16 cellular contexts compared by ENCODE assay signal in genomic region chr11:86249307-86250098, GRCh38. TPM values are rescaled to one million over a fixed set of nuclear protein-coding genes. Genes with fewer than 3 reads are reported as not detected.
A peak's percentile ranks its signal among the peaks of the same experiment; 100 is the strongest.
DNase-seq lines count a peak whose midpoint lies in the region; ATAC-seq and TF ChIP-seq lines count a peak whose summit lies in the region.
"Had no signal": no experiment of that assay in that cellular context is flagged by ENCODE, and none has a peak within 500 bp of the region (broad histone marks: within the 10 kb centered on the region; RNA-seq: fewer than 3 reads in every experiment).

No MANE protein-coding gene starts in this region.

- no peak overlapping the region for H3K27ac Mint-ChIP-seq in stimulated activated effector memory CD8-positive, alpha-beta T cell treated with anti-CD3 and anti-CD28 coated beads, Interleukin-12 subunit alpha, Interleukin-12 subunit beta, amount 100 ng/mL, for 72 hours
- H3K27ac Mint-ChIP-seq: dendritic cell treated with granulocyte-macrophage colony-stimulating factor and Interleukin-4, amounts not matched to agents 40 ng/mL and 50 ng/mL, for 4 days had no signal

- H3K27ac ChIP-seq in A673 (ENCODE audit: low read depth, low read length, poor library complexity, severe bottlenecking) (no peak overlapping the region), PC-3 (ENCODE audit: low read length) (no peak overlapping the region), coronary artery (no peak overlapping the region), tibial nerve (no peak overlapping the region)
- H3K27ac ChIP-seq: stomach had no signal

- H3K27me3 ChIP-seq in A673 (replicated peaks; ENCODE audit: insufficient read depth, low read depth, low read length, poor library complexity) (no peaks in the 10 kb centered on the region), PC-3 (ENCODE audit: low read length) (no peaks in the 10 kb centered on the region), tibial nerve (no peaks in the 10 kb centered on the region)
- H3K27me3 ChIP-seq: stomach had no signal

- TF ChIP-seq CTCF in A673 (conservative IDR thresholded peaks at IDR 0.05; ENCODE audit: low read depth, low read length) (no peak), PC-3 (conservative IDR thresholded peaks at IDR 0.05; ENCODE audit: low read depth, low read length) (no peak), coronary artery (IDR thresholded peaks at IDR 0.05) (no peak), tibial nerve (IDR thresholded peaks at IDR 0.05) (no peak)

- peaks cover 87% of the 10 kb centered on the region for H3K79me2 ChIP-seq in PC-3 (ENCODE audit: low read length)

- DNase-seq in A673 (ENCODE audit: low spot score), result peak; percentile 24
- peak; percentile 16 for DNase-seq in EL
- no peak for DNase-seq in PC-3
- no peak for DNase-seq in coronary artery (ENCODE audit: low spot score)
- DNase-seq in stimulated activated effector memory CD8-positive, alpha-beta T cell treated with anti-CD3 and anti-CD28 coated beads, Interleukin-12 subunit alpha, Interleukin-12 subunit beta, amount 100 ng/mL, for 72 hours (ENCODE audit: low spot score in 2 of 2), result no peak
- DNase-seq in tibial nerve (ENCODE audit: low spot score in 2 of 2), result no peak
- DNase-seq: amniotic stem cell; C1 segment of cervical spinal cord; foreskin fibroblast; islet precursor cell; NCI-H2029 treated with DMSO at 0.1 percent for 48 hours; stimulated activated CD4-positive, alpha-beta T cell treated with anti-CD3 and anti-CD28 coated beads, Interleukin-4, amount 100 ng/mL, for 4 hours; stomach had no signal

- no peak for TF ChIP-seq EP300 in tibial nerve (IDR thresholded peaks at IDR 0.05)

- TF ChIP-seq POLR2A in tibial nerve (IDR thresholded peaks at IDR 0.05), result no peak

- CTCF ChIA-PET in A673 (lab: Charles Lee) (no interaction called here), PC-3 (lab: Charles Lee) (no interaction called here)

- H3F3A ChIP-seq in PC-3 (ENCODE audit: low read length, unreplicated experiment), result no peaks in the 10 kb centered on the region

- peaks cover 43% of the 10 kb centered on the region for H3K4me1 Mint-ChIP-seq in stimulated activated effector memory CD8-positive, alpha-beta T cell treated with anti-CD3 and anti-CD28 coated beads, Interleukin-12 subunit alpha, Interleukin-12 subunit beta, amount 100 ng/mL, for 72 hours

- 0 out of 2 replicates have a peak overlapping the region, but pooled peaks have one; percentile 4 for H3K4me2 ChIP-seq in PC-3 (ENCODE audit: low read length)

- H3K36me3 ChIP-seq in A673 (ENCODE audit: insufficient read depth, low read length, poor library complexity, severe bottlenecking), result peaks cover 10% of the 10 kb centered on the region
- peaks cover 7% of the 10 kb centered on the region; the same call in 1 of the 2 replicates for H3K36me3 ChIP-seq in PC-3 (ENCODE audit: low read depth, low read length)
- H3K36me3 ChIP-seq in tibial nerve, result no peaks in the 10 kb centered on the region

- WGBS in tibial nerve, 2 donors, result 56 to 59% methylated on average over 3 of the region's 3 CpGs

- H3K9ac ChIP-seq in PC-3 (ENCODE audit: low read length), result no peak overlapping the region

- no peaks in the 10 kb centered on the region for H3K9me3 ChIP-seq in A673 (ENCODE audit: low read depth, low read length, poor library complexity, severe bottlenecking)
- H3K9me3 ChIP-seq in PC-3 (ENCODE audit: low read length), result no peaks in the 10 kb centered on the region
- no peaks in the 10 kb centered on the region for H3K9me3 ChIP-seq in tibial nerve
- H3K9me3 ChIP-seq: stomach had no signal

- no peaks in the 10 kb centered on the region for H3K9me2 ChIP-seq in PC-3 (replicated peaks; ENCODE audit: low read length)

- no peaks in the 10 kb centered on the region for H3K9me3 Mint-ChIP-seq in stimulated activated effector memory CD8-positive, alpha-beta T cell treated with anti-CD3 and anti-CD28 coated beads, Interleukin-12 subunit alpha, Interleukin-12 subunit beta, amount 100 ng/mL, for 72 hours
- H3K9me3 Mint-ChIP-seq: dendritic cell treated with granulocyte-macrophage colony-stimulating factor and Interleukin-4, amounts not matched to agents 40 ng/mL and 50 ng/mL, for 4 days had no signal

- peaks cover 28% of the 10 kb centered on the region for H4K20me1 ChIP-seq in PC-3 (ENCODE audit: low read length)

- ATAC-seq in PC-3 (no peak), GM19463 (IDR thresholded peaks at IDR 0.05; ENCODE audit: unreplicated experiment) (no peak), HG03095 (IDR thresholded peaks at IDR 0.05; ENCODE audit: unreplicated experiment) (no peak)
- ATAC-seq in stimulated activated effector memory CD8-positive, alpha-beta T cell treated with anti-CD3 and anti-CD28 coated beads, Interleukin-12 subunit alpha, Interleukin-12 subunit beta, amount 100 ng/mL, for 72 hours, result no peak

- no peak overlapping the region for H2AFZ ChIP-seq in PC-3 (ENCODE audit: low read length)

- no peak overlapping the region for H3K4me3 Mint-ChIP-seq in stimulated activated effector memory CD8-positive, alpha-beta T cell treated with anti-CD3 and anti-CD28 coated beads, Interleukin-12 subunit alpha, Interleukin-12 subunit beta, amount 100 ng/mL, for 72 hours
- H3K4me3 Mint-ChIP-seq: dendritic cell treated with granulocyte-macrophage colony-stimulating factor and Interleukin-4, amounts not matched to agents 40 ng/mL and 50 ng/mL, for 4 days had no signal

- no peaks in the 10 kb centered on the region for H3K36me3 Mint-ChIP-seq in stimulated activated effector memory CD8-positive, alpha-beta T cell treated with anti-CD3 and anti-CD28 coated beads, Interleukin-12 subunit alpha, Interleukin-12 subunit beta, amount 100 ng/mL, for 72 hours

- BruUV-seq in A673 (replicated peaks; lab: Mats Ljungman, UMichigan) (no TSS peak), PC-3 (replicated peaks; lab: Mats Ljungman, UMichigan) (no TSS peak)

- POLR2A ChIA-PET in A673 (lab: Charles Lee; ENCODE audit: low non-redundant PET) (no interaction called here), PC-3 (lab: Charles Lee; ENCODE audit: unreplicated experiment) (no interaction called here)

- H3K4me1 ChIP-seq in A673 (ENCODE audit: insufficient read depth, low read length, poor library complexity, severe bottlenecking), result peaks cover 42% of the 10 kb centered on the region
- H3K4me1 ChIP-seq in PC-3 (ENCODE audit: insufficient read depth, low read length), result peaks cover 21% of the 10 kb centered on the region
- peaks cover 0 to 47% (median 19%) of the 10 kb centered on the region in 4 donors for H3K4me1 ChIP-seq in tibial nerve

- intact Hi-C loops in A673 (cut with micrococcal nuclease; ENCODE audit: unreplicated experiment) (loop anchor here (5.0 kb wide), 1 partner anchor 182 kb away; the partner anchor contains the start of gene PICALM), PC-3 (cut with micrococcal nuclease) (loop anchor here (10.0 kb wide), 1 partner anchor 585 kb away; the partner anchor contains the start of gene CREBZF)

- no peak overlapping the region for H3K4me3 ChIP-seq in A673 (ENCODE audit: low read depth, low read length, poor library complexity, severe bottlenecking)
- H3K4me3 ChIP-seq in PC-3 (ENCODE audit: low read length), result no peak overlapping the region
- H3K4me3 ChIP-seq in coronary artery, result peak overlapping the region; percentile 9
- H3K4me3 ChIP-seq in tibial nerve, result no peak overlapping the region
- H3K4me3 ChIP-seq: stomach had no signal

RNA-seq across cellular contexts. Expression of gene EED, which starts 5.0 kb away (rescaled TPM):
- 37.5 and 43.4 TPM in 2 replicates for total RNA-seq in A673 (2021)
- total RNA-seq in PC-3 (2014; rRNA removed), result 17.6 and 19.4 TPM in 2 replicates
- 10 to 100 TPM; 13.3 to 18.4 (median 16.7) TPM for total RNA-seq in tibial nerve

RNA-seq across cellular contexts. Expression of gene HIKESHI, which starts 52.5 kb away (rescaled TPM):
- total RNA-seq in A673 (2021) (55.1 and 58.7 TPM in 2 replicates), PC-3 (2014; rRNA removed) (13.1 and 16.0 TPM in 2 replicates), tibial nerve (10 to 100 TPM; 31.2 to 40.6 (median 33.4) TPM)

Comparison
In these comparisons a context has a peak if more than half of its experiments do, and no peak if none do; other contexts are left out.
1. DNase-seq: peak in A673 (single experiment) and EL (single experiment); none in PC-3 (single experiment), coronary artery (single experiment), stimulated activated effector memory CD8-positive, alpha-beta T cell treated with anti-CD3 and anti-CD28 coated beads, Interleukin-12 subunit alpha, Interleukin-12 subunit beta, amount 100 ng/mL, for 72 hours (0 of 2) and tibial nerve (0 of 2).